Comparison of ENCODE assay signal across 13 cellular contexts in the genomic region with DNA sequence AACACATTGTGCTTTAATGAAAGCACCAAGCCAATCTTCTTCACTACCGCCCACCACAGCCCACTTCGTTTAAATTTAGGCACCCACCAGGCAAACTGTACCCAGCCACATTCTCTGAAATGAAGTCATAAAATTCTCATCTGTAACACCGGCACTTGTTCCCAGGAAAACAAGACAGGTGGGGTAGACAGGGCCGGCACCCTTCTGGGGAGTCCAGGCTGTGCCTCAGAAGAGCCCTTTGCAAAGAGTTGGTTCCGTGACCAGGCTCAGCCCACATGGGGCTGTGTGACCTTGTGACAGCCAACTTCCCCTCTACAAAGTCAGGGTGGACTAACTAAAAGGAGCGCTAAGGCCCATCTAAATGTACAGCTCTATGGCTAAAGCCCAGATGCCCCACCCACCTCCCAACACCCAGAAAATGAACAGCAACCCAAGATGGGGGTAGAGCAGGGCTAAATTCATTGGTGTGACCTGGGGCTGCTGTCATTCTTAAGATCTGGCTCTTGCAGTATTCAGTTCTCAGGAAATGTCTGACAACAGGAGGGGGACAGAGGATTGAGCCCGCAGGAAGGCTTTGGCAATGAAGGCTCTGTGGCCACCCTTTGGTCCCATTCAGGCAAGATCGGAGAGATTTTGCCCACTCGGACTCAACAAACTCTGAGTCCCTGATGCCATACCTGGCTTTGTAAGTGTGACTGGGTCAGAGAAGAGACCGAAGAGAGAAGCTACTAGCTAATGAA. TPM values are rescaled to one million over a fixed set of nuclear protein-coding genes. Genes with fewer than 3 reads are reported as not detected.
DNase-seq lines count a peak whose midpoint lies in the region; ATAC-seq and TF ChIP-seq lines count a peak whose summit lies in the region.
"Had no signal": no experiment of that assay in that cellular context is flagged by ENCODE, and none has a peak within 500 bp of the region (broad histone marks: within the 10 kb centered on the region; RNA-seq: fewer than 3 reads in every experiment).

No MANE protein-coding gene starts in this region.

- intact Hi-C loops in activated CD4-positive, alpha-beta T cell treated with anti-CD3 and anti-CD28 coated beads for 36 hours (cut with DNase I, micrococcal nuclease) = loop anchor here in 1 of 2 experiments (5.0 kb wide), 1 partner anchor 57 kb away; a partner anchor contains a TSS

- peak overlapping the region; percentile 71 for H3K27ac Mint-ChIP-seq in activated CD4-positive, alpha-beta T cell treated with anti-CD3 and anti-CD28 coated beads for 36 hours
- peak overlapping the region; percentile 3 for H3K27ac Mint-ChIP-seq in nephron progenitor cell

- no peak for TF ChIP-seq POLR2A in NB4 (IDR thresholded peaks at IDR 0.05; ENCODE audit: extremely low read depth, insufficient read length)

- H3K27ac ChIP-seq in caudate nucleus (ENCODE audit: low read depth, low read length) = no peak overlapping the region
- H3K27ac ChIP-seq: brain microvascular endothelial cell, transverse colon had no signal

- H3K27me3 Mint-ChIP-seq in activated CD4-positive, alpha-beta T cell treated with anti-CD3 and anti-CD28 coated beads for 36 hours = no peaks in the 10 kb centered on the region
- peaks cover 20% of the 10 kb centered on the region for H3K27me3 Mint-ChIP-seq in nephron progenitor cell (ENCODE audit: low read depth, poor library complexity)

- POLR2A ChIA-PET in activated CD4-positive, alpha-beta T cell treated with anti-CD3 and anti-CD28 coated beads for 36 hours (lab: Charles Lee) = no interaction called here

- no peak for DNase-seq in activated CD4-positive, alpha-beta T cell treated with anti-CD3 and anti-CD28 coated beads for 36 hours
- DNase-seq in activated CD4-positive, alpha-beta T cell treated with anti-CD3 and anti-CD28 coated beads for 4 hours = no peak
- DNase-seq in NB4 (ENCODE audit: low read depth) (peak; percentile 44), caudate nucleus (lab: John Stamatoyannopoulos, UW) (peak in 37 of 61 donors; percentile 2 to 82 (median 29)), nephron progenitor cell (no peak), NCI-H82 treated with DMSO at 0.1 percent for 48 hours (lab: John Stamatoyannopoulos, UW; ENCODE audit: unreplicated experiment) (no peak), DMS153 (lab: John Stamatoyannopoulos, UW) (no peak)
- DNase-seq: brain microvascular endothelial cell, Caco-2, NCI-H2029, NCI-H748 treated with DMSO at 0.1 percent for 48 hours, transverse colon had no signal

- peaks cover 90% of the 10 kb centered on the region for H3K4me1 Mint-ChIP-seq in activated CD4-positive, alpha-beta T cell treated with anti-CD3 and anti-CD28 coated beads for 36 hours
- H3K4me1 Mint-ChIP-seq in nephron progenitor cell = peaks cover 25% of the 10 kb centered on the region

- H3K9me3 Mint-ChIP-seq in activated CD4-positive, alpha-beta T cell treated with anti-CD3 and anti-CD28 coated beads for 36 hours (ENCODE audit: low read depth) = no peaks in the 10 kb centered on the region
- H3K9me3 Mint-ChIP-seq in nephron progenitor cell = no peaks in the 10 kb centered on the region

- no peak overlapping the region for H3K4me3 Mint-ChIP-seq in activated CD4-positive, alpha-beta T cell treated with anti-CD3 and anti-CD28 coated beads for 36 hours
- no peak overlapping the region for H3K4me3 Mint-ChIP-seq in nephron progenitor cell

- CTCF ChIA-PET in activated CD4-positive, alpha-beta T cell treated with anti-CD3 and anti-CD28 coated beads for 36 hours (lab: Charles Lee) = no interaction called here

- no peak for ATAC-seq in activated CD4-positive, alpha-beta T cell treated with anti-CD3 and anti-CD28 coated beads for 36 hours
- no peak for ATAC-seq in GM18520 (IDR thresholded peaks at IDR 0.05; ENCODE audit: unreplicated experiment)

- TF ChIP-seq CTCF in NB4 (IDR thresholded peaks at IDR 0.05; ENCODE audit: low read depth, low read length) (no peak), nephron progenitor cell (IDR thresholded peaks at IDR 0.05) (no peak)

- H3K4me3 ChIP-seq in NB4 (ENCODE audit: low read depth, low read length) = no peak overlapping the region
- H3K4me3 ChIP-seq: transverse colon had no signal

- H3K36me3 Mint-ChIP-seq in activated CD4-positive, alpha-beta T cell treated with anti-CD3 and anti-CD28 coated beads for 36 hours (ENCODE audit: low read depth) = peaks cover 15% of the 10 kb centered on the region
- H3K36me3 Mint-ChIP-seq in nephron progenitor cell (ENCODE audit: low read depth) = no peaks in the 10 kb centered on the region

RNA-seq across cellular contexts. Expression of a gene that starts 56.7 kb away (rescaled TPM):
- 10 to 100 TPM; 12.2 to 14.5 TPM for total RNA-seq in activated CD4-positive, alpha-beta T cell treated with anti-CD3 and anti-CD28 coated beads for 36 hours

Comparison
In these comparisons a context has a peak if more than half of its experiments do, and no peak if none do; other contexts are left out.
1. DNase-seq: peak in NB4 (single experiment) and caudate nucleus (37 of 61); none in activated CD4-positive, alpha-beta T cell treated with anti-CD3 and anti-CD28 coated beads for 36 hours (single experiment), activated CD4-positive, alpha-beta T cell treated with anti-CD3 and anti-CD28 coated beads for 4 hours (0 of 2), nephron progenitor cell (single experiment), NCI-H82 treated with DMSO at 0.1 percent for 48 hours (single experiment) and DMS153 (single experiment).